7 cellular contexts compared by ENCODE assay signal in the genomic region with DNA sequence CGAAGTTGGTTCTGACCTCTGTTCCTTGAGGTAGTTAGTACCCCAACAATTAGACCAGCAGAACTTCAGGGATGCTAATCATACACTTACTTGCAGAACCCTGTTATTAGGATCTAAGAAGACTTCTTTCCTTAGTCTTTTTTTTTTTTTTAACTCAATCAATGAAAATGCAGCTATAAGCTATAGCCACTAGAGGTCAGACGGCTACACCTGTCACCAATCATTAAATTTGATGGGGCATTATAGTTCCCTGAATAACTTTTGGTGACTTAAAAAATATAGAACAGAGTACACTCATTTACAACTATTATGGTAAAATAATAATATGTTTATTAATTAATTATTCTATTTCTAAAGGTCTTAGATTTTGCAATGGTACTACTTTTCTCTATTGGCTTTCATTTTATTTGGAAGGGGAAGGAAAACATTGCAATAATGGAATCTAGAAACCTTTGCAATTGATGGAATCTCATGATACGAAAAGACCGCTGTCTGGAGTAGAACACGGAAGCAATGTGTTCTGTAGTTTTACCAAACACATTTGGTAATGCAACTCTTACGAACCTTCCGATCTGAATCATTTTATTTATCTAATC.
A peak's percentile ranks its signal among the peaks of the same experiment; 100 is the strongest.
DNase-seq lines count a peak whose midpoint lies in the region; ATAC-seq and TF ChIP-seq lines count a peak whose summit lies in the region.

No MANE protein-coding gene starts in this region.

- no peak overlapping the region for H3K9ac ChIP-seq in KMS-11

- H2AFZ ChIP-seq in KMS-11 (ENCODE audit: low read depth): no peak overlapping the region

- H3K36me3 ChIP-seq in KMS-11 (ENCODE audit: insufficient read depth): no peaks in the 10 kb centered on the region
- H3K36me3 ChIP-seq in ascending aorta: no peaks in the 10 kb centered on the region
- no peaks in the 10 kb centered on the region for H3K36me3 ChIP-seq in effector memory CD4-positive, alpha-beta T cell (ENCODE audit: control insufficient read depth, insufficient read depth, low read length)

- no peak for DNase-seq in ascending aorta (ENCODE audit: low spot score in 2 of 2)
- peak; percentile 26 for DNase-seq in medulla oblongata (ENCODE audit: extremely low spot score)
- no peak for DNase-seq in effector memory CD4-positive, alpha-beta T cell
- no peak for DNase-seq in 8988T
- DNase-seq in HuH-7 (ENCODE audit: low spot score): no peak

- H3K79me2 ChIP-seq in KMS-11 (ENCODE audit: insufficient read depth, low read depth): no peaks in the 10 kb centered on the region

- H4K20me1 ChIP-seq in KMS-11 (ENCODE audit: insufficient read depth): no peaks in the 10 kb centered on the region

- ATAC-seq in GM18502 (IDR thresholded peaks at IDR 0.05; ENCODE audit: poor library complexity, unreplicated experiment): peak; percentile 66

- H3K9me3 ChIP-seq in ascending aorta: no peaks in the 10 kb centered on the region
- H3K9me3 ChIP-seq in effector memory CD4-positive, alpha-beta T cell (ENCODE audit: control insufficient read depth, low read length): no peaks in the 10 kb centered on the region

- H3K4me3 ChIP-seq in KMS-11 (IDR thresholded peaks at IDR 0.05; ENCODE audit: insufficient read depth, low read depth, low read length) (no peak overlapping the region), ascending aorta (no peak overlapping the region)
- no peak overlapping the region for H3K4me3 ChIP-seq in effector memory CD4-positive, alpha-beta T cell (ENCODE audit: insufficient read depth, low read depth, low read length, poor library complexity, severe bottlenecking)

- no peak overlapping the region for H3K4me2 ChIP-seq in KMS-11

- H3K27me3 ChIP-seq in KMS-11 (ENCODE audit: insufficient read depth, low read depth): no peaks in the 10 kb centered on the region
- no peaks in the 10 kb centered on the region for H3K27me3 ChIP-seq in ascending aorta
- no peaks in the 10 kb centered on the region for H3K27me3 ChIP-seq in effector memory CD4-positive, alpha-beta T cell (replicated peaks; ENCODE audit: control insufficient read depth, insufficient read depth, low read length, poor library complexity, severe bottlenecking)

- peak; percentile 48; the same call in 1 of the 2 replicates for TF ChIP-seq CTCF in KMS-11 (conservative IDR thresholded peaks at IDR 0.05; ENCODE audit: low read depth, low read length)
- peak in 2 of 3 experiments; percentile 19 to 51 for TF ChIP-seq CTCF in ascending aorta (IDR thresholded peaks at IDR 0.05)

- H3K27ac ChIP-seq in KMS-11: no peak overlapping the region
- no peak overlapping the region for H3K27ac ChIP-seq in ascending aorta
- no peak overlapping the region for H3K27ac ChIP-seq in effector memory CD4-positive, alpha-beta T cell (ENCODE audit: insufficient read depth, low read length, poor library complexity, severe bottlenecking)

- intact Hi-C loops in ascending aorta (cut with DNase I): loop anchor here (5.0 kb wide), 1 partner anchor 227 kb away; no protein-coding TSS in a partner anchor

- H3K4me1 ChIP-seq in KMS-11 (ENCODE audit: low read depth, poor library complexity, severe bottlenecking) (no peaks in the 10 kb centered on the region), ascending aorta (no peaks in the 10 kb centered on the region)
- H3K4me1 ChIP-seq in effector memory CD4-positive, alpha-beta T cell (ENCODE audit: control insufficient read depth, insufficient read depth, low read length, poor library complexity, severe bottlenecking): no peaks in the 10 kb centered on the region
